Comparison of ENCODE assay signal across 19 cellular contexts in the genomic region with DNA sequence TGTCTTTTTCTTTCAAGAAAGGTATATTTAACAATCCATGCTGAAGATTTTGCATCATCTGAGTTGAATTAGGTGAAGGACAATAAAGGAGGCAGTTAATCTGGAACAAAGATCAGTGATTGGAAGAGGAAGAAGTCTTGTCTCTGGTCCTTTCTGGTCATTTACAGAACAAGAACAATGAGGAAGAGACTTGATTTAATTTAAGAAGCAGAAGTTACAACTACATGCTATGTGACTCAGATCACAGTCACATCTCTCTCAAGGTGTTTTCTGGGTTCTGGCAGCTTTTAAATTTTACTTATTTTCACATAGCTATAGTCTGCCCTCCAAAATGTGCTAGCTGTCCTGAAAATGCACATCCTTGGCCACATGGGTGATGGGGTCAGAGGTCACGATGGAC. TPM values are rescaled to one million over a fixed set of nuclear protein-coding genes. Genes with fewer than 3 reads are reported as not detected.
DNase-seq lines count a peak whose midpoint lies in the region; ATAC-seq and TF ChIP-seq lines count a peak whose summit lies in the region.
"Had no signal": no experiment of that assay in that cellular context is flagged by ENCODE, and none has a peak within 500 bp of the region (broad histone marks: within the 10 kb centered on the region; RNA-seq: fewer than 3 reads in every experiment).

No MANE protein-coding gene starts in this region.

- no peak for TF ChIP-seq CTCF in IMR-90 (conservative IDR thresholded peaks at IDR 0.05; ENCODE audit: low read depth, low read length)
- TF ChIP-seq CTCF in foreskin keratinocyte (conservative IDR thresholded peaks at IDR 0.05): no peak
- TF ChIP-seq CTCF in activated CD8-positive, alpha-beta T cell treated with anti-CD3 and anti-CD28 coated beads for 36 hours (IDR thresholded peaks at IDR 0.05): no peak

- H2BK5ac ChIP-seq in IMR-90 (ENCODE audit: low read depth, low read length, poor library complexity, severe bottlenecking): no peak overlapping the region

- no peak overlapping the region for H2BK15ac ChIP-seq in IMR-90 (ENCODE audit: low read depth, low read length)

- no peak overlapping the region for H3K56ac ChIP-seq in IMR-90 (ENCODE audit: extremely low read depth, insufficient read depth, low read length)

- peaks cover 2% of the 10 kb centered on the region for H3K27me3 Mint-ChIP-seq in activated CD8-positive, alpha-beta T cell treated with anti-CD3 and anti-CD28 coated beads for 36 hours

- no peak overlapping the region for H3K27ac ChIP-seq in IMR-90 (ENCODE audit: insufficient read depth, low read length)
- H3K27ac ChIP-seq in foreskin keratinocyte: no peak overlapping the region
- H3K27ac ChIP-seq: C4-2B, SJSA1 had no signal

- no peak overlapping the region for H3K4me3 Mint-ChIP-seq in activated CD8-positive, alpha-beta T cell treated with anti-CD3 and anti-CD28 coated beads for 36 hours
- H3K4me3 Mint-ChIP-seq: HFFc6 had no signal

- no peak overlapping the region for H3K23ac ChIP-seq in IMR-90 (ENCODE audit: low read depth, low read length)

- no peak overlapping the region for H3K4me2 ChIP-seq in IMR-90 (ENCODE audit: low read depth, low read length)

- no peaks in the 10 kb centered on the region for H3K79me1 ChIP-seq in IMR-90 (ENCODE audit: low read depth in 1 of 2, low read length in 2 of 2)

- TF ChIP-seq RAD21 in IMR-90 (IDR thresholded peaks at IDR 0.05; ENCODE audit: low read length): no peak

- no peak overlapping the region for H3K4ac ChIP-seq in IMR-90 (ENCODE audit: low read depth, low read length)

- no peaks in the 10 kb centered on the region for H3K36me3 Mint-ChIP-seq in activated CD8-positive, alpha-beta T cell treated with anti-CD3 and anti-CD28 coated beads for 36 hours (ENCODE audit: low read depth)

- dilution Hi-C loops in IMR-90 (cut with HindIII; ENCODE audit: low sequenced_read_pairs, unreplicated experiment): no loop called here

- DNase-seq in IMR-90: peak; percentile 27
- DNase-seq in NOMO-1 treated with DMSO at 0.1 percent for 48 hours (lab: John Stamatoyannopoulos, UW; ENCODE audit: unreplicated experiment): peak; percentile 52
- no peak for DNase-seq in foreskin keratinocyte
- peak; percentile 77 for DNase-seq in pons (ENCODE audit: low spot score)
- no peak for DNase-seq in activated CD8-positive, alpha-beta T cell treated with anti-CD3 and anti-CD28 coated beads for 36 hours
- no peak for DNase-seq in NCI-H1930 (lab: John Stamatoyannopoulos, UW)
- DNase-seq: COR-L47, GDM1, H7, HFFc6, MG63, NCI-H1105 treated with DMSO at 0.1 percent for 48 hours, NCI-H1694, NCI-H2107, NCI-H510A treated with DMSO at 0.1 percent for 48 hours, NCI-H774 had no signal

- H2AK9ac ChIP-seq in IMR-90 (replicated peaks; ENCODE audit: low read depth, low read length, poor library complexity): no peak overlapping the region

- ATAC-seq in IMR-90 (ENCODE audit: low read depth): no peak
- peak; percentile 56 for ATAC-seq in foreskin keratinocyte
- no peak for ATAC-seq in activated CD8-positive, alpha-beta T cell treated with anti-CD3 and anti-CD28 coated beads for 36 hours
- no peak for ATAC-seq in GM18505 (IDR thresholded peaks at IDR 0.05; ENCODE audit: unreplicated experiment)

- no peak overlapping the region for H4K8ac ChIP-seq in IMR-90 (ENCODE audit: low read depth in 2 of 2, low read length in 2 of 2)

- H3K27me3 ChIP-seq in IMR-90 (ENCODE audit: control insufficient read depth, insufficient read depth, low read length) (no peaks in the 10 kb centered on the region), foreskin keratinocyte (no peaks in the 10 kb centered on the region)
- H3K27me3 ChIP-seq: MG63, SJSA1 had no signal

- H3K36me3 ChIP-seq in IMR-90 (ENCODE audit: control insufficient read depth, insufficient read depth, low read length): no peaks in the 10 kb centered on the region
- H3K36me3 ChIP-seq: MG63, SJSA1 had no signal

- POLR2A ChIA-PET in IMR-90 (lab: Charles Lee; ENCODE audit: unreplicated experiment): no interaction called here
- POLR2A ChIA-PET in activated CD8-positive, alpha-beta T cell treated with anti-CD3 and anti-CD28 coated beads for 36 hours (lab: Charles Lee): interaction anchor here (0.6 kb wide), 1 partner anchor 115 kb away, joined by 3 read pairs; no protein-coding TSS in a partner anchor

- CTCF ChIA-PET in IMR-90 (lab: Yijun Ruan, JAX): interaction anchor here (0.5 to 1.8 kb wide), 2 partner anchors 46 to 186 kb away, joined by 4 to 8 read pairs; no protein-coding TSS in a partner anchor
- CTCF ChIA-PET in activated CD8-positive, alpha-beta T cell treated with anti-CD3 and anti-CD28 coated beads for 36 hours (lab: Charles Lee): interaction anchor here (0.8 to 2.3 kb wide), 3 partner anchors 11 to 185 kb away, joined by 3 to 4 read pairs (median 3); no protein-coding TSS in a partner anchor

- intact Hi-C loops in IMR-90 (cut with micrococcal nuclease): no loop called here
- intact Hi-C loops in activated CD8-positive, alpha-beta T cell treated with anti-CD3 and anti-CD28 coated beads for 36 hours (cut with micrococcal nuclease): no loop called here

- no peak overlapping the region for H2AFZ ChIP-seq in IMR-90 (replicated peaks; ENCODE audit: low read length, poor library complexity)

- no peak overlapping the region for H2AK5ac ChIP-seq in IMR-90 (ENCODE audit: low read depth, low read length)

- no peak overlapping the region for H4K91ac ChIP-seq in IMR-90 (ENCODE audit: insufficient read depth, low read depth, low read length)

- in situ Hi-C loops in IMR-90 (cut with MboI; ENCODE audit: low sequenced_read_pairs): no loop called here

- no peak overlapping the region; the same call in 1 of the 2 replicates for H2BK20ac ChIP-seq in IMR-90 (ENCODE audit: low read depth, low read length)

- H3K14ac ChIP-seq in IMR-90 (replicated peaks; ENCODE audit: low read depth, low read length): no peak overlapping the region

- H3K9ac ChIP-seq in IMR-90 (ENCODE audit: low read depth, low read length): no peak overlapping the region

- H3K27ac Mint-ChIP-seq in activated CD8-positive, alpha-beta T cell treated with anti-CD3 and anti-CD28 coated beads for 36 hours: no peak overlapping the region
- H3K27ac Mint-ChIP-seq: HFFc6 had no signal

- no peaks in the 10 kb centered on the region for H4K20me1 ChIP-seq in IMR-90 (ENCODE audit: insufficient read depth, low read length)

- H3K4me1 ChIP-seq in IMR-90 (ENCODE audit: control insufficient read depth, insufficient read depth, low read length) (peaks cover 6% of the 10 kb centered on the region), foreskin keratinocyte (no peaks in the 10 kb centered on the region)

- H3K9me3 Mint-ChIP-seq in activated CD8-positive, alpha-beta T cell treated with anti-CD3 and anti-CD28 coated beads for 36 hours: no peaks in the 10 kb centered on the region
- H3K9me3 Mint-ChIP-seq: HFFc6 had no signal

- BruUV-seq in IMR-90 (replicated peaks; lab: Mats Ljungman, UMichigan): no TSS peak

- no peaks in the 10 kb centered on the region for H3K9me1 ChIP-seq in IMR-90 (ENCODE audit: insufficient read depth, low read length)

- no peak overlapping the region for H4K5ac ChIP-seq in IMR-90 (ENCODE audit: low read depth, low read length)

- H3K4me3 ChIP-seq in IMR-90 (ENCODE audit: insufficient read depth, low read depth, low read length): no peak overlapping the region
- H3K4me3 ChIP-seq: MG63, SJSA1 had no signal

- TF ChIP-seq POLR2A in IMR-90 (IDR thresholded peaks at IDR 0.05; ENCODE audit: low read depth, low read length) (no peak), GM18505 (IDR thresholded peaks at IDR 0.05; ENCODE audit: borderline replicate concordance, extremely low read depth, insufficient read depth, insufficient read length) (no peak)

- H2BK120ac ChIP-seq in IMR-90 (ENCODE audit: low read depth, low read length): no peak overlapping the region

- WGBS in IMR-90 (ENCODE audit: extremely low coverage in 2 of 2, insufficient read length in 1 of 2), 2 experiments: no CpG with 5 or more reads among the region's 1 CpG

- no peaks in the 10 kb centered on the region for H3K9me3 ChIP-seq in IMR-90 (ENCODE audit: control insufficient read depth, insufficient read depth, low read length)
- H3K9me3 ChIP-seq: MG63, SJSA1 had no signal

- no peaks in the 10 kb centered on the region for H3K4me1 Mint-ChIP-seq in activated CD8-positive, alpha-beta T cell treated with anti-CD3 and anti-CD28 coated beads for 36 hours (ENCODE audit: low read depth)

- H3K18ac ChIP-seq in IMR-90 (ENCODE audit: low read depth, low read length): no peak overlapping the region; the same call in 1 of the 2 replicates

TF ChIP-seq in IMR-90, 13 proteins besides CTCF, POLR2A, EP300 and RAD21:
- TF ChIP-seq CEBPB (IDR thresholded peaks at IDR 0.05; ENCODE audit: low read depth, low read length): no peak
- TF ChIP-seq, protein P1, sequence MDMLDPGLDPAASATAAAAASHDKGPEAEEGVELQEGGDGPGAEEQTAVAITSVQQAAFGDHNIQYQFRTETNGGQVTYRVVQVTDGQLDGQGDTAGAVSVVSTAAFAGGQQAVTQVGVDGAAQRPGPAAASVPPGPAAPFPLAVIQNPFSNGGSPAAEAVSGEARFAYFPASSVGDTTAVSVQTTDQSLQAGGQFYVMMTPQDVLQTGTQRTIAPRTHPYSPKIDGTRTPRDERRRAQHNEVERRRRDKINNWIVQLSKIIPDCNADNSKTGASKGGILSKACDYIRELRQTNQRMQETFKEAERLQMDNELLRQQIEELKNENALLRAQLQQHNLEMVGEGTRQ (IDR thresholded peaks at IDR 0.05; ENCODE audit: low read depth, low read length): no peak

RNA-seq across cellular contexts. Expression of gene DEK, which starts 53.5 kb away (rescaled TPM):
- total RNA-seq in IMR-90 (2012; rRNA removed): 33.5 and 82.8 TPM in 2 replicates
- 37.1 and 37.4 TPM in 2 replicates for polyA plus RNA-seq in IMR-90 (2012; rRNA removed)
- polyA plus RNA-seq in IMR-90 (2012; cell fraction: cytosol; rRNA removed): 9.5 and 16.0 TPM in 2 replicates
- polyA plus RNA-seq in IMR-90 (2012; cell fraction: nucleus; rRNA removed; ENCODE audit: low replicate concordance): 5.2 and 18.1 TPM in 2 replicates
- total RNA-seq in foreskin keratinocyte: 125 and 154 TPM in 2 replicates
- polyA plus RNA-seq in foreskin keratinocyte: 58.0 and 78.7 TPM in 2 replicates
- total RNA-seq in activated CD8-positive, alpha-beta T cell treated with anti-CD3 and anti-CD28 coated beads for 36 hours: 100 to 1,000 TPM; 185 to 191 TPM

Comparison
In these comparisons a context has a peak if more than half of its experiments do, and no peak if none do; other contexts are left out.
1. DNase-seq: peak in IMR-90 (single experiment), NOMO-1 treated with DMSO at 0.1 percent for 48 hours (single experiment) and pons (single experiment); none in foreskin keratinocyte (0 of 2), activated CD8-positive, alpha-beta T cell treated with anti-CD3 and anti-CD28 coated beads for 36 hours (single experiment) and NCI-H1930 (0 of 2).